ENCODE assay signal across 23 cellular contexts in the genomic region with DNA sequence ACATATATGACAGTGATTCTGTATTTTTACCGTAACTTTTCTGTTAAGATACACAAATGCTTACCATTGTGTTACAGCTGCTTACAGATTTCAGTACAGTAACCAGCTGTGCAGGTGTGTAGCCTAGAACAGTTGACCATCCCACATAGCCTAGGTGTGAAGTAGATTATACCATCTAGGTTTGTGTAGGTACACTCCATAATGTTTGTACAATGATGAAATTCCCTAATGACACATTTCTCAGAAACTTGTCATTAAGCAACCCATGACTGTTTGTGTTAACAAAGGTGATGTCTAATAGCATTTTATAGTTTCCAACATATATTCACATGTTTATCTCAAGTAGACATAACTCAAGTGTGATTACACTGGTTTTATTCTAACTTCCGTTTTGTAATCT.
"Had no signal": no experiment of that assay in that cellular context is flagged by ENCODE, and none has a peak within 500 bp of the region (broad histone marks: within the 10 kb centered on the region; RNA-seq: fewer than 3 reads in every experiment).

No MANE protein-coding gene starts in this region.

- H3K27ac ChIP-seq: esophagus squamous epithelium, parathyroid adenoma, prostate gland, right lobe of liver, spleen, tibial artery had no signal

- DNase-seq: cortex of kidney; dorsolateral prefrontal cortex; effector CD8-positive, alpha-beta T cell; esophagus squamous epithelium; foreskin fibroblast; immature natural killer cell; left cardiac atrium; left ventricle myocardium superior; naive thymus-derived CD4-positive, alpha-beta T cell; nephron progenitor cell; retina; right lobe of liver; spleen; stimulated activated CD4-positive, alpha-beta T cell treated with anti-CD3 and anti-CD28 coated beads, Interleukin-15, amount 100 ng/mL, for 24 hours; stimulated activated CD4-positive, alpha-beta T cell treated with anti-CD3 and anti-CD28 coated beads, Interleukin-1b, Interleukin-23, amount 100 ng/mL, for 48 hours; stimulated activated CD4-positive, alpha-beta T cell treated with anti-CD3 and anti-CD28 coated beads, Interleukin-4, amount 100 ng/mL, for 24 hours; tibial artery had no signal

- H3K4me1 ChIP-seq: esophagus squamous epithelium, prostate gland, right lobe of liver, spleen had no signal

- H3K36me3 ChIP-seq: esophagus squamous epithelium, prostate gland, right lobe of liver, spleen, tibial artery had no signal

- H3K27ac Mint-ChIP-seq: immature natural killer cell; naive thymus-derived CD4-positive, alpha-beta T cell; nephron progenitor cell; stimulated activated memory B cell treated with anti-CD40 and anti-IgM and Interleukin-4, amounts not matched to agents 10 μg/mL and 1 μg/mL and 100 μg/mL, for 72 hours; stimulated activated naive CD8-positive, alpha-beta T cell treated with anti-CD3 and anti-CD28 coated beads, Interleukin-15, Interleukin-2, amounts not matched to agents 100 ng/mL and 50 ng/mL, for 24 hours had no signal

- H3K9me3 Mint-ChIP-seq: immature natural killer cell, nephron progenitor cell had no signal

- H3K9me3 ChIP-seq: esophagus squamous epithelium, prostate gland, right lobe of liver, tibial artery had no signal

- H3K36me3 Mint-ChIP-seq: naive thymus-derived CD4-positive, alpha-beta T cell; stimulated activated memory B cell treated with anti-CD40 and anti-IgM and Interleukin-4, amounts not matched to agents 10 μg/mL and 1 μg/mL and 100 μg/mL, for 72 hours had no signal

- H3K4me1 Mint-ChIP-seq: naive thymus-derived CD4-positive, alpha-beta T cell; nephron progenitor cell; stimulated activated memory B cell treated with anti-CD40 and anti-IgM and Interleukin-4, amounts not matched to agents 10 μg/mL and 1 μg/mL and 100 μg/mL, for 72 hours had no signal

- H3K4me3 ChIP-seq: dorsolateral prefrontal cortex, esophagus squamous epithelium, lung, prostate gland, right lobe of liver, spleen, tibial artery had no signal

- FAIRE-seq: kidney had no signal

- H3K9ac ChIP-seq: parathyroid adenoma had no signal

- H3K4me3 Mint-ChIP-seq: immature natural killer cell; naive thymus-derived CD4-positive, alpha-beta T cell; nephron progenitor cell; stimulated activated memory B cell treated with anti-CD40 and anti-IgM and Interleukin-4, amounts not matched to agents 10 μg/mL and 1 μg/mL and 100 μg/mL, for 72 hours; stimulated activated naive CD8-positive, alpha-beta T cell treated with anti-CD3 and anti-CD28 coated beads, Interleukin-15, Interleukin-2, amounts not matched to agents 100 ng/mL and 50 ng/mL, for 24 hours had no signal

- H3K27me3 ChIP-seq: dorsolateral prefrontal cortex, esophagus squamous epithelium, right lobe of liver, spleen, tibial artery had no signal

- H3K27me3 Mint-ChIP-seq: naive thymus-derived CD4-positive, alpha-beta T cell; stimulated activated memory B cell treated with anti-CD40 and anti-IgM and Interleukin-4, amounts not matched to agents 10 μg/mL and 1 μg/mL and 100 μg/mL, for 72 hours; stimulated activated naive CD8-positive, alpha-beta T cell treated with anti-CD3 and anti-CD28 coated beads, Interleukin-15, Interleukin-2, amounts not matched to agents 100 ng/mL and 50 ng/mL, for 24 hours had no signal

- H2AFZ ChIP-seq: parathyroid adenoma had no signal
